ENCODE assay signal across 25 cellular contexts in genomic region chr1:104630567-104630966, GRCh38.
"Had no signal": no experiment of that assay in that cellular context is flagged by ENCODE, and none has a peak within 500 bp of the region (broad histone marks: within the 10 kb centered on the region; RNA-seq: fewer than 3 reads in every experiment).

No MANE protein-coding gene starts in this region.

- H3K27ac ChIP-seq: coronary artery, esophagus muscularis mucosa, foreskin keratinocyte, gastroesophageal sphincter, heart left ventricle, hepatocyte, left lung, pancreas, right lobe of liver, thoracic aorta, transverse colon, upper lobe of right lung, uterus had no signal

- ATAC-seq: foreskin keratinocyte; gastroesophageal sphincter; heart left ventricle; left cardiac atrium; left lung; naive thymus-derived CD8-positive, alpha-beta T cell; pancreas; right lobe of liver; stimulated activated naive B cell treated with anti-CD40 and anti-IgM and Interleukin-4, amounts not matched to agents 10 μg/mL and 1 μg/mL and 100 μg/mL, for 72 hours; upper lobe of right lung had no signal

- DNase-seq: dermis blood vessel endothelial cell; effector memory CD4-positive, alpha-beta T cell; foreskin keratinocyte; heart left ventricle; left cardiac atrium; left lung; mesendoderm; midbrain; naive thymus-derived CD8-positive, alpha-beta T cell; nephron progenitor cell; occipital lobe; pancreas; right lobe of liver; small intestine; stimulated activated CD4-positive, alpha-beta T cell treated with anti-CD3 and anti-CD28 coated beads, Interleukin-15, amount 100 ng/mL, for 24 hours; stimulated activated CD4-positive, alpha-beta T cell treated with anti-CD3 and anti-CD28 coated beads, Interleukin-2, amount 100 ng/mL, for 48 hours; stimulated activated naive B cell treated with anti-CD40 and anti-IgM and Interleukin-4, amounts not matched to agents 10 μg/mL and 1 μg/mL and 100 μg/mL, for 72 hours; transverse colon; upper lobe of right lung; uterus had no signal
